In the genomic region with DNA sequence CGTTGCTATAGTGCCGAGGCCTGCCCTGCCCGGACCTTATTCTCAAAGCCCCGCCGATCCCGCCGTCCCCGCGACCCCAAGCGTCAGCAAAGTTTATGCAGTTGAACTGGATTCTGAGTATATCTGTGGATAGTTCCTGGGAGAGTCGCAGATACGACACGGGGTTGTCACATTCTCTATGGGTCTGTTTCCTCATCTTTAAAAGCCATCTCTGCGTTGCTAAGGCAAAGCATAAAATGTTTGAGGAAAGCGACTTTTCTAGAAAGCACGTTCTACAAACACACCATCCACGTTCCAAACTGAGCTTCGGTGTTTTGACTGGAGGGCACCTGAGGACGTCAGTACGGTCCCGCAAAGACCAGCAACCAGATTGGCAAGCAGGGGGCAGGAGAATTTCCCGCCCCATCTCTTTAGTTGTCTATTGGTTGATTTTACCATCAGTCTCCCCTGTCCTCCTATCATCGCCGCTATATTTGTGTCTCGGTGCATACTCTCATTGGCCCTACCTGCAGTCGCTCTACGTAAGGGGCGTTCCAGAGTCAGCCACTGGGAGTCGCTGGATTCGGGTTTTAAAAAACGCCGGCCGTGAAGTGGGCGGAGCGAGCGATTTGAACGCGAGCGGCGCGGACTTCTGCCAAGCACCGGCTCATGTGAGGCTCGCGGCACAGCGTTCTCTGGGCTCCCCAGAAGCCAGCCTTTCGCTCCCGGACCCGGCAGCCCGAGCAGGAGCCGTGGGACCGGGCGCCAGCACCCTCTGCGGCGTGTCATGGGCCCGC, we compare ENCODE assay signal across 1 cellular context.
TF ChIP-seq lines count a peak whose summit lies in the region.

Gene CENPA, plus strand, starts transcription at position 626 of the 776 bp plus-strand sequence. Its CDS starts 141 bp downstream, at position 767.

TF ChIP-seq in HepG2, 621 proteins besides CTCF, POLR2A, EP300 and RAD21 (continued from another document and continues in another):
- TF ChIP-seq GMEB1 (CRISPR knock-in tag; IDR thresholded peaks at IDR 0.05; ENCODE audit: borderline replicate concordance) (peak; percentile 94), THAP11 (CRISPR knock-in tag; IDR thresholded peaks at IDR 0.05) (peak; percentile 86), AHR (CRISPR knock-in tag; IDR thresholded peaks at IDR 0.05) (peak; percentile 91; the same call in 1 of the 2 replicates), SCMH1 (CRISPR knock-in tag; IDR thresholded peaks at IDR 0.05; ENCODE audit: borderline replicate concordance) (no peak), SAP130 (CRISPR knock-in tag; IDR thresholded peaks at IDR 0.05; ENCODE audit: low read depth) (peak; percentile 97), MLLT10 (CRISPR knock-in tag; IDR thresholded peaks at IDR 0.05) (no peak), SMYD3 (CRISPR knock-in tag; IDR thresholded peaks at IDR 0.05) (peak; percentile 100), WIZ (CRISPR knock-in tag; IDR thresholded peaks at IDR 0.05) (no peak), ZNF337 (CRISPR knock-in tag; IDR thresholded peaks at IDR 0.05; ENCODE audit: borderline replicate concordance, low read depth) (peak; percentile 85; the same call in 1 of the 2 replicates), ZNF251 (CRISPR knock-in tag; IDR thresholded peaks at IDR 0.05) (peak; percentile 97), ZNF432 (CRISPR knock-in tag; IDR thresholded peaks at IDR 0.05; ENCODE audit: borderline replicate concordance) (no peak), MTF2 (CRISPR knock-in tag; IDR thresholded peaks at IDR 0.05; ENCODE audit: borderline replicate concordance) (no peak), ATF4 (CRISPR knock-in tag; IDR thresholded peaks at IDR 0.05) (peak in 1 of 2 experiments; percentile 93; a peak in 2 of 4 replicates), PAF1 (CRISPR knock-in tag; IDR thresholded peaks at IDR 0.05) (no peak), KLF11 (CRISPR knock-in tag; IDR thresholded peaks at IDR 0.05) (peak; percentile 99), NFYC (CRISPR knock-in tag; IDR thresholded peaks at IDR 0.05) (peak; percentile 100), BHLHE40 (IDR thresholded peaks at IDR 0.05; ENCODE audit: low read length) (peak; percentile 31; the same call in 1 of the 2 replicates), ZNF580 (CRISPR knock-in tag; IDR thresholded peaks at IDR 0.05; ENCODE audit: borderline replicate concordance, low read depth) (peak; percentile 100), KIAA2018 (CRISPR knock-in tag; IDR thresholded peaks at IDR 0.05; ENCODE audit: borderline replicate concordance) (peak; percentile 66; the same call in 1 of the 2 replicates), TRIM24 (CRISPR knock-in tag; IDR thresholded peaks at IDR 0.05) (no peak), ZNF329 (CRISPR knock-in tag; IDR thresholded peaks at IDR 0.05; ENCODE audit: low read depth) (no peak), ZBTB39 (CRISPR knock-in tag; IDR thresholded peaks at IDR 0.05) (no peak; the same call in 1 of the 2 replicates), U2AF2 (IDR thresholded peaks at IDR 0.05; ENCODE audit: low read depth, low read length) (no peak), THYN1 (CRISPR knock-in tag; IDR thresholded peaks at IDR 0.05; ENCODE audit: borderline replicate concordance, low read depth) (peak; percentile 76; the same call in 1 of the 2 replicates), RARG (CRISPR knock-in tag; IDR thresholded peaks at IDR 0.05; ENCODE audit: low read depth) (0 out of 2 replicates have a peak, but pooled peaks have one; percentile 62), ZNF629 (CRISPR knock-in tag; conservative IDR thresholded peaks at IDR 0.05) (peak; percentile 59)
- TF ChIP-seq, protein P1, sequence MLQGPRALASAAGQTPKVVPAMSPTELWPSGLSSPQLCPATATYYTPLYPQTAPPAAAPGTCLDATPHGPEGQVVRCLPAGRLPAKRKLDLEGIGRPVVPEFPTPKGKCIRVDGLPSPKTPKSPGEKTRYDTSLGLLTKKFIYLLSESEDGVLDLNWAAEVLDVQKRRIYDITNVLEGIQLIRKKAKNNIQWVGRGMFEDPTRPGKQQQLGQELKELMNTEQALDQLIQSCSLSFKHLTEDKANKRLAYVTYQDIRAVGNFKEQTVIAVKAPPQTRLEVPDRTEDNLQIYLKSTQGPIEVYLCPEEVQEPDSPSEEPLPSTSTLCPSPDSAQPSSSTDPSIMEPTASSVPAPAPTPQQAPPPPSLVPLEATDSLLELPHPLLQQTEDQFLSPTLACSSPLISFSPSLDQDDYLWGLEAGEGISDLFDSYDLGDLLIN (CRISPR knock-in tag; IDR thresholded peaks at IDR 0.05; ENCODE audit: borderline replicate concordance) = peak; percentile 63; the same call in 1 of the 2 replicates
- TF ChIP-seq, protein P2, sequence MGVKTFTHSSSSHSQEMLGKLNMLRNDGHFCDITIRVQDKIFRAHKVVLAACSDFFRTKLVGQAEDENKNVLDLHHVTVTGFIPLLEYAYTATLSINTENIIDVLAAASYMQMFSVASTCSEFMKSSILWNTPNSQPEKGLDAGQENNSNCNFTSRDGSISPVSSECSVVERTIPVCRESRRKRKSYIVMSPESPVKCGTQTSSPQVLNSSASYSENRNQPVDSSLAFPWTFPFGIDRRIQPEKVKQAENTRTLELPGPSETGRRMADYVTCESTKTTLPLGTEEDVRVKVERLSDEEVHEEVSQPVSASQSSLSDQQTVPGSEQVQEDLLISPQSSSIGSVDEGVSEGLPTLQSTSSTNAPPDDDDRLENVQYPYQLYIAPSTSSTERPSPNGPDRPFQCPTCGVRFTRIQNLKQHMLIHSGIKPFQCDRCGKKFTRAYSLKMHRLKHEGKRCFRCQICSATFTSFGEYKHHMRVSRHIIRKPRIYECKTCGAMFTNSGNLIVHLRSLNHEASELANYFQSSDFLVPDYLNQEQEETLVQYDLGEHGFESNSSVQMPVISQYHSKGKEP (CRISPR knock-in tag; IDR thresholded peaks at IDR 0.05) = peak; percentile 92
- TF ChIP-seq, protein P3, sequence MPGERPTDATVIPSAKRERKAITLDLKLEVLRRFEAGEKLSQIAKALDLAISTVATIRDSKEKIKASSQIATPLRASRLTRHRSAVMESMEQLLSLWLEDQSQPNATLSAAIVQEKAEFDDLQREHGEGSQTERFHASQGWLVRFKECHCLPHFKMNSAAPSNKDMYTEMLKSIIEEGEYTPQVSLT (CRISPR knock-in tag; IDR thresholded peaks at IDR 0.05; ENCODE audit: borderline replicate concordance, low read depth) = peak; percentile 58; the same call in 1 of the 2 replicates
